In the genomic region with DNA sequence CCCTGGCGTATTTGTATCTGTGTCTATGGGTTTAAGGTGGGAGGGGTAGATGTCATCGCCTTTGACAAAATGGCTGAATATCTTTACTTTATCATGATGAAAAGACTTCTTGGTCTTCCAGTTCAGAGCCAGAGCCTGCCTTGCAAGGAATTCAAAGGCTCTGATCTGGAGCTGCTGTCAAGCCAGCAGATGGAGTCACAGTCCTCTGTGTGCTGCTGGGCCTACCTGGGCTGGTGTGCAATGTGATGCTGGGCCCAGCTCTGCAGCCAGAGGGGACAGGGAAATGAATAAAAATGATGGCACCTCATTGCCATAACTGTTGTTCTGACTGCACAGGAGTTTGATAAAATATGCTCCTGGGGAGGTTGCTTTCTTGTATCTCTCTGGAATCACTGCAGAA, we compare ENCODE assay signal across 1 cellular context.
TF ChIP-seq lines count a peak whose summit lies in the region.

No MANE protein-coding gene starts in this region.

TF ChIP-seq in WTC11, 78 proteins besides CTCF, POLR2A, EP300 and RAD21 (continued from another document):
- TF ChIP-seq, protein P1, sequence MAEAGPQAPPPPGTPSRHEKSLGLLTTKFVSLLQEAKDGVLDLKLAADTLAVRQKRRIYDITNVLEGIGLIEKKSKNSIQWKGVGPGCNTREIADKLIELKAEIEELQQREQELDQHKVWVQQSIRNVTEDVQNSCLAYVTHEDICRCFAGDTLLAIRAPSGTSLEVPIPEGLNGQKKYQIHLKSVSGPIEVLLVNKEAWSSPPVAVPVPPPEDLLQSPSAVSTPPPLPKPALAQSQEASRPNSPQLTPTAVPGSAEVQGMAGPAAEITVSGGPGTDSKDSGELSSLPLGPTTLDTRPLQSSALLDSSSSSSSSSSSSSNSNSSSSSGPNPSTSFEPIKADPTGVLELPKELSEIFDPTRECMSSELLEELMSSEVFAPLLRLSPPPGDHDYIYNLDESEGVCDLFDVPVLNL (CRISPR knock-in tag; IDR thresholded peaks at IDR 0.05; ENCODE audit: borderline replicate concordance, low read depth): no peak
- no peak for TF ChIP-seq GRHL2 (CRISPR knock-in tag; IDR thresholded peaks at IDR 0.05; ENCODE audit: insufficient replicate concordance, severe bottlenecking)
- TF ChIP-seq ZNF219 (CRISPR knock-in tag; IDR thresholded peaks at IDR 0.05; ENCODE audit: borderline replicate concordance): no peak
- TF ChIP-seq SOX15 (CRISPR knock-in tag; IDR thresholded peaks at IDR 0.05): no peak
- no peak for TF ChIP-seq NFYB (CRISPR knock-in tag; conservative IDR thresholded peaks at IDR 0.05; ENCODE audit: low read depth)
- TF ChIP-seq, protein P2, sequence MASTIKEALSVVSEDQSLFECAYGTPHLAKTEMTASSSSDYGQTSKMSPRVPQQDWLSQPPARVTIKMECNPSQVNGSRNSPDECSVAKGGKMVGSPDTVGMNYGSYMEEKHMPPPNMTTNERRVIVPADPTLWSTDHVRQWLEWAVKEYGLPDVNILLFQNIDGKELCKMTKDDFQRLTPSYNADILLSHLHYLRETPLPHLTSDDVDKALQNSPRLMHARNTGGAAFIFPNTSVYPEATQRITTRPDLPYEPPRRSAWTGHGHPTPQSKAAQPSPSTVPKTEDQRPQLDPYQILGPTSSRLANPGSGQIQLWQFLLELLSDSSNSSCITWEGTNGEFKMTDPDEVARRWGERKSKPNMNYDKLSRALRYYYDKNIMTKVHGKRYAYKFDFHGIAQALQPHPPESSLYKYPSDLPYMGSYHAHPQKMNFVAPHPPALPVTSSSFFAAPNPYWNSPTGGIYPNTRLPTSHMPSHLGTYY (CRISPR knock-in tag; IDR thresholded peaks at IDR 0.05): no peak
- no peak for TF ChIP-seq FOXP1 (CRISPR knock-in tag; IDR thresholded peaks at IDR 0.05; ENCODE audit: borderline replicate concordance)
- no peak for TF ChIP-seq MAX (CRISPR knock-in tag; IDR thresholded peaks at IDR 0.05)
- TF ChIP-seq ATF2 (CRISPR knock-in tag; IDR thresholded peaks at IDR 0.05; ENCODE audit: borderline replicate concordance, low read depth): no peak
- no peak for TF ChIP-seq ELF4 (CRISPR knock-in tag; IDR thresholded peaks at IDR 0.05; ENCODE audit: low read depth)
- TF ChIP-seq ZNF396 (CRISPR knock-in tag; IDR thresholded peaks at IDR 0.05; ENCODE audit: borderline replicate concordance): no peak
- TF ChIP-seq, protein P3, sequence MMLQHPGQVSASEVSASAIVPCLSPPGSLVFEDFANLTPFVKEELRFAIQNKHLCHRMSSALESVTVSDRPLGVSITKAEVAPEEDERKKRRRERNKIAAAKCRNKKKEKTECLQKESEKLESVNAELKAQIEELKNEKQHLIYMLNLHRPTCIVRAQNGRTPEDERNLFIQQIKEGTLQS (CRISPR knock-in tag; conservative IDR thresholded peaks at IDR 0.05): no peak
- no peak for TF ChIP-seq HMGA2 (CRISPR knock-in tag; IDR thresholded peaks at IDR 0.05)
- TF ChIP-seq ZNF281 (CRISPR knock-in tag; IDR thresholded peaks at IDR 0.05): no peak
